In the genomic region with DNA sequence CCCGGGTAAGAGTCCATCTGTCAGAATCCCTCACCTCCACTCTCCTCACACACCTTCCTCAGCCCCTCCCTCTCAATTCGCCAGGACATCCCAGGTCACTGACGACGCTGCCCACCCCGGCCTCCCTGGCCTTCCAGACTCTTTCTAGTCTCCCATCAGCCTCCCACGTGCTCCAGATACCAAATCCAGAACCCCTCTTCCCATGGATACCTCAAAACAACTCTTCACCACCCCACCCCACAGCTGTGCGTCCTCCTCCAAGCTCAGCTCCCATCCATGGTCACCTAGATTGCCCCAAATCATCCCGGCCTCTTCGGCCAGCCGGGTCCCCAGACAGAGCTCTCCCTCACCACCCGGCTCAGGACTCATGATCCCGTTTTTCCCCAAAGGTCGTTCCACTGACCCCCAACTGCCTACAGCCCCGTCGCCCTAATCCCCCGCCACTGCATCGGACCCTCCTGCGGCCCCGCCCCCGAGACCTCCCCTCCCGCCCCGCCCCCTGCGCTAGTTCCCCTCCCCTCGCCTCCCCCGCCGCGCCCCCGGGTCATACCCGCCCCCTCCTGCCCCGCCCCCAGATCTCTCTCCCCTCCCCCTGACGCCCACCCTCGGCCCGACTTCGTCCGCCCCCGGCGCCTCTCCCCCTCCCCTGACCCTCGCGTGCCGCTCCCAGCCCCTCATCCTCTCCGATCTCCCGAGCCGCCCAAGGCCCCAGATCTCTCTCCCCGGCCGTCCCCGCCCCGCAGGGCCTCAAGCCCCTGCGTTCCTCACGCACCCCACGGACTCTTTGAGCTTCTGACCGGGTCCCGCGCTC, we compare ENCODE assay signal across 8 cellular contexts. TPM values are rescaled to one million over a fixed set of nuclear protein-coding genes. Genes with fewer than 3 reads are reported as not detected.
DNase-seq lines count a peak whose midpoint lies in the region; ATAC-seq and TF ChIP-seq lines count a peak whose summit lies in the region.

No MANE protein-coding gene starts in this region.

- peak overlapping the region; percentile 88 for H3K4me2 ChIP-seq in PC-3 (ENCODE audit: low read length)

- no peak for TF ChIP-seq POLR2A in GM18505 (IDR thresholded peaks at IDR 0.05; ENCODE audit: borderline replicate concordance, extremely low read depth, insufficient read depth, insufficient read length)

- BruUV-seq in PC-3 (replicated peaks; lab: Mats Ljungman, UMichigan), result no TSS peak

- no peaks in the 10 kb centered on the region for H3K9me3 ChIP-seq in PC-3 (ENCODE audit: low read length)

- POLR2A ChIA-PET in PC-3 (lab: Charles Lee; ENCODE audit: unreplicated experiment), result interaction anchor here (0.6 to 0.7 kb wide), 4 partner anchors 11 to 81 kb away, joined by 3 to 14 read pairs (median 8); no protein-coding TSS in a partner anchor

- peaks cover 17% of the 10 kb centered on the region for H3K79me2 ChIP-seq in PC-3 (ENCODE audit: low read length)

- no peaks in the 10 kb centered on the region for H3K9me2 ChIP-seq in PC-3 (replicated peaks; ENCODE audit: low read length)

- peak overlapping the region; percentile 50 for H2AFZ ChIP-seq in PC-3 (ENCODE audit: low read length)

- no peak for TF ChIP-seq CTCF in GM12864 (IDR thresholded peaks at IDR 0.05; ENCODE audit: low read depth, low read length, missing control alignments)
- no peak for TF ChIP-seq CTCF in PC-3 (conservative IDR thresholded peaks at IDR 0.05; ENCODE audit: low read depth, low read length)

- intact Hi-C loops in PC-3 (cut with micrococcal nuclease), result loop anchor here (2.0 kb wide), 1 partner anchor 210 kb away; a partner anchor contains a TSS
- intact Hi-C loops in left ventricle myocardium superior (cut with micrococcal nuclease), result no loop called here

- H3K27me3 ChIP-seq in PC-3 (ENCODE audit: low read length), result no peaks in the 10 kb centered on the region

- H3K4me3 ChIP-seq in GM12864 (ENCODE audit: low read depth, low read length), result peak overlapping the region; percentile 76
- peak overlapping the region; percentile 81 for H3K4me3 ChIP-seq in PC-3 (ENCODE audit: low read length)

- no peaks in the 10 kb centered on the region for H3K36me3 ChIP-seq in PC-3 (ENCODE audit: low read depth, low read length)

- CTCF ChIA-PET in PC-3 (lab: Charles Lee), result no interaction called here

- no peaks in the 10 kb centered on the region for H4K20me1 ChIP-seq in PC-3 (ENCODE audit: low read length)

- peak overlapping the region; percentile 5; the same call in 1 of the 2 replicates for H3K27ac ChIP-seq in PC-3 (ENCODE audit: low read length)

- ATAC-seq in HG02943 (IDR thresholded peaks at IDR 0.05; ENCODE audit: low read depth, unreplicated experiment) (peak; percentile 7), PC-3 (peak; percentile 37), left ventricle myocardium superior (peak; percentile 53), GM18505 (IDR thresholded peaks at IDR 0.05; ENCODE audit: unreplicated experiment) (no peak)

- H3F3A ChIP-seq in PC-3 (ENCODE audit: low read length, unreplicated experiment), result no peaks in the 10 kb centered on the region

- peak overlapping the region; percentile 71 for H3K9ac ChIP-seq in PC-3 (ENCODE audit: low read length)

- DNase-seq in GM12864 (ENCODE audit: low read depth) (no peak), PC-3 (no peak), amniotic stem cell (lab: John Stamatoyannopoulos, UW) (peak; percentile 23), left ventricle myocardium superior (no peak), retina (peak; percentile 76), NCI-H1694 treated with DMSO at 0.1 percent for 48 hours (lab: John Stamatoyannopoulos, UW) (no peak)

- no peaks in the 10 kb centered on the region; the same call in 1 of the 2 replicates for H3K4me1 ChIP-seq in PC-3 (ENCODE audit: insufficient read depth, low read length)

RNA-seq across cellular contexts. Expression of a gene that starts 0.5 kb away (rescaled TPM):
- total RNA-seq in PC-3 (2014; rRNA removed) (64.0 and 86.1 TPM in 2 replicates), left ventricle myocardium superior (127 TPM)

RNA-seq across cellular contexts. Expression of a gene that starts 15.0 kb away (rescaled TPM):
- total RNA-seq in PC-3 (2014; rRNA removed) (111 and 165 TPM in 2 replicates), left ventricle myocardium superior (30.3 TPM)

RNA-seq across cellular contexts. Expression of a gene that starts 54.6 kb away (rescaled TPM):
- total RNA-seq in PC-3 (2014; rRNA removed) (48.9 and 59.8 TPM in 2 replicates), left ventricle myocardium superior (7.2 TPM)

RNA-seq across cellular contexts. Expression of a gene that starts 56.7 kb away (rescaled TPM):
- total RNA-seq in PC-3 (2014; rRNA removed), result 59.8 and 71.1 TPM in 2 replicates
- total RNA-seq in left ventricle myocardium superior, result 19.1 TPM

Comparison
In these comparisons a context has a peak if more than half of its experiments do, and no peak if none do; other contexts are left out.
1. DNase-seq: peak in amniotic stem cell (single experiment) and retina (single experiment); none in GM12864 (single experiment), PC-3 (single experiment), left ventricle myocardium superior (single experiment) and NCI-H1694 treated with DMSO at 0.1 percent for 48 hours (single experiment).